In the genomic region with DNA sequence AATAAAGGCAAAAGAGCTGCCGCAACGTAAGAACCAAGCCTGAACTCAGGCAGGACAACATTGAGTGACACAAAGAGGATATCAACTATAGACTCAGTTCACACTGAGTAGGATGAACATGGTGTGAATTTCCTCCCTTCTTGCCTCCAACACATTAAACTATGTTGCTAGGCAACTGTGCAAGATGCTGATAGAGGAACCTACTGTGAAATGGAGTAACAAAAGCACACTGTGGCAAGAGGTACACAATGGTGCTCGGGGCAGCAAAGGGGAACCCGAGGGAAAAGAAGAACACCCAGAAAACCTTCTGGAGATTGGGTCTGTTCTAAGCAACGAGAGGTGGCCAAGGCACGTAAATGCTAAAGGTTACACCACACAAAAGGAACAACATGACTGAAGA, we compare ENCODE assay signal across 10 cellular contexts. TPM values are rescaled to one million over a fixed set of nuclear protein-coding genes. Genes with fewer than 3 reads are reported as not detected.
DNase-seq lines count a peak whose midpoint lies in the region; ATAC-seq and TF ChIP-seq lines count a peak whose summit lies in the region.
"Had no signal": no experiment of that assay in that cellular context is flagged by ENCODE, and none has a peak within 500 bp of the region (broad histone marks: within the 10 kb centered on the region; RNA-seq: fewer than 3 reads in every experiment).

No MANE protein-coding gene starts in this region.

- no peak for TF ChIP-seq EP300 in ovary (IDR thresholded peaks at IDR 0.05)

- intact Hi-C loops in CD4-positive, alpha-beta memory T cell (cut with micrococcal nuclease), result no loop called here
- intact Hi-C loops in activated T-helper 1 cell treated with anti-CD3 and anti-CD28 coated beads, Interleukin-12 subunit alpha, Interleukin-12 subunit beta, Interleukin-2, Interleukin-4 antibody, amounts not matched to agents 30 ng/mL and 10 ng/mL and 1 ng/mL, durations not matched to agents 14 hours and 24 hours and 36 hours (cut with micrococcal nuclease), result loop anchor here (2.0 to 5.0 kb wide), 3 partner anchors 33 to 49 kb away; partner anchors contain the start of gene GRB2
- intact Hi-C loops in ovary (cut with DNase I), result no loop called here

- H3K27me3 ChIP-seq in CD4-positive, alpha-beta memory T cell (ENCODE audit: insufficient read depth, low read length), result no peaks in the 10 kb centered on the region
- no peaks in the 10 kb centered on the region for H3K27me3 ChIP-seq in ovary
- H3K27me3 ChIP-seq: body of pancreas had no signal

- no peaks in the 10 kb centered on the region for H3K9me3 ChIP-seq in CD4-positive, alpha-beta memory T cell (ENCODE audit: control insufficient read depth in 1 of 2, low read length in 2 of 2)
- H3K9me3 ChIP-seq in ovary, result no peaks in the 10 kb centered on the region
- H3K9me3 ChIP-seq: body of pancreas had no signal

- peak overlapping the region in 6 of 7 donors; percentile 10 to 79 (median 52) for H3K27ac Mint-ChIP-seq in CD4-positive, alpha-beta memory T cell
- H3K27ac Mint-ChIP-seq in activated T-helper 1 cell treated with anti-CD3 and anti-CD28 coated beads, Interleukin-12 subunit alpha, Interleukin-12 subunit beta, Interleukin-2, Interleukin-4 antibody, amounts not matched to agents 30 ng/mL and 10 ng/mL and 1 ng/mL, durations not matched to agents 14 hours and 24 hours and 36 hours, result peak overlapping the region; percentile 92
- peak overlapping the region in 7 of 10 donors; percentile 39 to 88 (median 77) for H3K27ac Mint-ChIP-seq in naive thymus-derived CD8-positive, alpha-beta T cell

- no peaks in the 10 kb centered on the region for H3K9me3 Mint-ChIP-seq in CD4-positive, alpha-beta memory T cell
- no peaks in the 10 kb centered on the region for H3K9me3 Mint-ChIP-seq in activated T-helper 1 cell treated with anti-CD3 and anti-CD28 coated beads, Interleukin-12 subunit alpha, Interleukin-12 subunit beta, Interleukin-2, Interleukin-4 antibody, amounts not matched to agents 30 ng/mL and 10 ng/mL and 1 ng/mL, durations not matched to agents 14 hours and 24 hours and 36 hours
- H3K9me3 Mint-ChIP-seq in naive thymus-derived CD8-positive, alpha-beta T cell, result no peaks in the 10 kb centered on the region

- no peak for TF ChIP-seq CTCF in ovary (IDR thresholded peaks at IDR 0.05)

- CTCF ChIA-PET in CD4-positive, alpha-beta memory T cell (lab: Charles Lee; ENCODE audit: partially characterized antibody), result no interaction called here

- no peak overlapping the region for H3K4me3 ChIP-seq in CD4-positive, alpha-beta memory T cell (ENCODE audit: low read length in 2 of 2)
- no peak overlapping the region for H3K4me3 ChIP-seq in ovary
- H3K4me3 ChIP-seq: body of pancreas had no signal

- whole genome bisulfite sequencing in ovary, 3 donors, result 87 to 94% (median 92%) methylated on average over 6 of the region's 6 CpGs

- no peak for TF ChIP-seq POLR2A in ovary (IDR thresholded peaks at IDR 0.05)

- H3K4me1 ChIP-seq in CD4-positive, alpha-beta memory T cell (ENCODE audit: insufficient read depth, low read length), result peaks cover 75% of the 10 kb centered on the region
- H3K4me1 ChIP-seq in ovary (ENCODE audit: insufficient read depth), result peaks cover 9% of the 10 kb centered on the region

- H3K36me3 ChIP-seq in CD4-positive, alpha-beta memory T cell (ENCODE audit: insufficient read depth, low read length), result peaks cover 5% of the 10 kb centered on the region
- H3K36me3 ChIP-seq in ovary, result no peaks in the 10 kb centered on the region

- H3K36me3 Mint-ChIP-seq in CD4-positive, alpha-beta memory T cell, result peaks cover 15 to 27% of the 10 kb centered on the region in 2 donors
- H3K36me3 Mint-ChIP-seq in activated T-helper 1 cell treated with anti-CD3 and anti-CD28 coated beads, Interleukin-12 subunit alpha, Interleukin-12 subunit beta, Interleukin-2, Interleukin-4 antibody, amounts not matched to agents 30 ng/mL and 10 ng/mL and 1 ng/mL, durations not matched to agents 14 hours and 24 hours and 36 hours (ENCODE audit: low read depth), result peaks cover 4% of the 10 kb centered on the region
- H3K36me3 Mint-ChIP-seq in naive thymus-derived CD8-positive, alpha-beta T cell, result peaks cover 0 to 37% (median 4%) of the 10 kb centered on the region in 3 donors

- peak; percentile 23 for ATAC-seq in HG02885 (IDR thresholded peaks at IDR 0.05; ENCODE audit: poor library complexity, unreplicated experiment)
- ATAC-seq in naive thymus-derived CD8-positive, alpha-beta T cell, result peak; percentile 57 to 69
- ATAC-seq: body of pancreas had no signal

- POLR2A ChIA-PET in CD4-positive, alpha-beta memory T cell (lab: Charles Lee; ENCODE audit: partially characterized antibody), result no interaction called here
- POLR2A ChIA-PET in naive thymus-derived CD8-positive, alpha-beta T cell (lab: Charles Lee), result interaction anchor here (0.5 to 0.9 kb wide), 2 partner anchors 22 to 78 kb away, joined by 3 to 6 read pairs; no protein-coding TSS in a partner anchor

- peak overlapping the region in 7 of 8 donors; percentile 8 to 72 (median 49) for H3K4me3 Mint-ChIP-seq in CD4-positive, alpha-beta memory T cell
- peak overlapping the region; percentile 65 for H3K4me3 Mint-ChIP-seq in activated T-helper 1 cell treated with anti-CD3 and anti-CD28 coated beads, Interleukin-12 subunit alpha, Interleukin-12 subunit beta, Interleukin-2, Interleukin-4 antibody, amounts not matched to agents 30 ng/mL and 10 ng/mL and 1 ng/mL, durations not matched to agents 14 hours and 24 hours and 36 hours
- peak overlapping the region in 8 of 10 donors; percentile 3 to 73 (median 60) for H3K4me3 Mint-ChIP-seq in naive thymus-derived CD8-positive, alpha-beta T cell

- DNase-seq in CD4-positive, alpha-beta memory T cell, result peak in 1 of 5 donors; percentile 21
- DNase-seq in activated T-helper 1 cell treated with anti-CD3 and anti-CD28 coated beads, Interleukin-12 subunit alpha, Interleukin-12 subunit beta, Interleukin-2, Interleukin-4 antibody, amounts not matched to agents 30 ng/mL and 10 ng/mL and 1 ng/mL, durations not matched to agents 14 hours and 24 hours and 36 hours (ENCODE audit: low spot score), result no peak
- no peak for DNase-seq in naive thymus-derived CD8-positive, alpha-beta T cell
- no peak for DNase-seq in DMS153 (lab: John Stamatoyannopoulos, UW)
- no peak for DNase-seq in HK-2 (ENCODE audit: unreplicated experiment)
- DNase-seq in ovary, result no peak
- DNase-seq in NCI-H774 (lab: John Stamatoyannopoulos, UW), result no peak
- DNase-seq: NCI-H2081 treated with DMSO at 0.1 percent for 48 hours had no signal

- H3K27ac ChIP-seq in CD4-positive, alpha-beta memory T cell (ENCODE audit: low read depth, low read length), result no peak overlapping the region
- H3K27ac ChIP-seq in ovary, result no peak overlapping the region
- H3K27ac ChIP-seq: body of pancreas had no signal

- H3K4me1 Mint-ChIP-seq in CD4-positive, alpha-beta memory T cell, result peaks cover 46 to 83% (median 69%) of the 10 kb centered on the region in 4 donors
- H3K4me1 Mint-ChIP-seq in activated T-helper 1 cell treated with anti-CD3 and anti-CD28 coated beads, Interleukin-12 subunit alpha, Interleukin-12 subunit beta, Interleukin-2, Interleukin-4 antibody, amounts not matched to agents 30 ng/mL and 10 ng/mL and 1 ng/mL, durations not matched to agents 14 hours and 24 hours and 36 hours (ENCODE audit: low read depth), result peaks cover 60% of the 10 kb centered on the region
- H3K4me1 Mint-ChIP-seq in naive thymus-derived CD8-positive, alpha-beta T cell, result peaks cover 28 to 86% (median 77%) of the 10 kb centered on the region in 4 donors

- no peaks in the 10 kb centered on the region for H3K27me3 Mint-ChIP-seq in CD4-positive, alpha-beta memory T cell
- no peaks in the 10 kb centered on the region for H3K27me3 Mint-ChIP-seq in activated T-helper 1 cell treated with anti-CD3 and anti-CD28 coated beads, Interleukin-12 subunit alpha, Interleukin-12 subunit beta, Interleukin-2, Interleukin-4 antibody, amounts not matched to agents 30 ng/mL and 10 ng/mL and 1 ng/mL, durations not matched to agents 14 hours and 24 hours and 36 hours (ENCODE audit: insufficient read depth)
- no peaks in the 10 kb centered on the region for H3K27me3 Mint-ChIP-seq in naive thymus-derived CD8-positive, alpha-beta T cell

RNA-seq across cellular contexts. Expression of gene GRB2, which starts 34.1 kb away (rescaled TPM):
- total RNA-seq in CD4-positive, alpha-beta memory T cell, result 100 to 1,000 TPM; 131 to 133 TPM
- 100 to 1,000 TPM; 129 to 155 TPM for polyA plus RNA-seq in CD4-positive, alpha-beta memory T cell
- 172 and 183 TPM in 2 replicates for total RNA-seq in activated T-helper 1 cell treated with anti-CD3 and anti-CD28 coated beads, Interleukin-12 subunit alpha, Interleukin-12 subunit beta, Interleukin-2, Interleukin-4 antibody, amounts not matched to agents 30 ng/mL and 10 ng/mL and 1 ng/mL, durations not matched to agents 14 hours and 24 hours and 36 hours
- total RNA-seq in naive thymus-derived CD8-positive, alpha-beta T cell, result 100 to 1,000 TPM; 143 to 145 TPM
- polyA plus RNA-seq in naive thymus-derived CD8-positive, alpha-beta T cell, result 100 to 1,000 TPM; 130 to 162 (median 154) TPM
- total RNA-seq in ovary, result 10 to 100 TPM; 49.2 to 84.9 (median 62.6) TPM
- polyA plus RNA-seq in ovary, result 10 to 100 TPM; 41.5 to 88.2 TPM
